Comparison of ENCODE assay signal across 8 cellular contexts in the genomic region with DNA sequence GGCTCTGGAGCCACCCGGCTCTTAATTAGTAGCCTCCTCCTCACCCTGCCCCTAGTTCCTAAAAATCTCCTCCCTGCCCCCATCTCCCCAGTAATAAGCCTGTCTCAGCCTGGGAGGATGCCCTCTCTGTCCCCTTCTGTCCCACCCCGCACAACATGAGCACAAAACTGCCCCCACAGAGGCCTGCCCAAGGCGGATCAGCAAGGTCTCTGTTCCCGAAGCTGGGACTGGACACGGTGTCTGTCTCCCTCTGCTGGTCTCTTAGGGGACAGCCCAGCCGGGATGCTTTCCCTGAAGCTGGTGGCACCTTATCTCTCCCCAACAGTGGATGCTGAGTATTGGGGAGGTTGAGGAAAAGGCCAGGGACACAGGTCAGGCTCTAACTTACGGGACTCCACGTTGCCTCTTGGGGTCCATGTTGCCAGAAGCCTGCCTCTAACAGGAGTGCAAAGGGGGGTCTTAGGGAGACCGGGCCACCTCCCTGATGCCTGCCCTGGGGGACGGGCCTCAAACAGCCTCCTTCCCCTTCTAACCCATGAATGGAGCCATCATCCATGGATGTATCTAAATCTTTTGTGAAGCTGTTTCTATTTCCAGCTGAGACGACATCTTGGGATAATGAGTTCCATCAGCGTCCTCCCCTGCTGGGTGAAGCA. TPM values are rescaled to one million over a fixed set of nuclear protein-coding genes. Genes with fewer than 3 reads are reported as not detected.
A peak's percentile ranks its signal among the peaks of the same experiment; 100 is the strongest.
DNase-seq lines count a peak whose midpoint lies in the region; ATAC-seq and TF ChIP-seq lines count a peak whose summit lies in the region.

No MANE protein-coding gene starts in this region.

- H3K4me1 ChIP-seq in testis = no peaks in the 10 kb centered on the region

- TF ChIP-seq POLR2A in testis (IDR thresholded peaks at IDR 0.05) = no peak

- WGBS in testis, 2 donors = 42 to 52% methylated on average over 11 to 12 of the region's 12 CpGs

- TF ChIP-seq CTCF in GM12801 (IDR thresholded peaks at IDR 0.05; ENCODE audit: extremely low read depth, insufficient read length) (peak; percentile 97), fibroblast of pulmonary artery (IDR thresholded peaks at IDR 0.05; ENCODE audit: low read length, missing control alignments) (no peak), testis (IDR thresholded peaks at IDR 0.05) (peak; percentile 90 to 93 (median 91))

- H3K9me3 Mint-ChIP-seq in IgD-negative memory B cell = no peaks in the 10 kb centered on the region

- intact Hi-C loops in testis (cut with DNase I; ENCODE audit: low total_unique reads) = no loop called here

- H3K27me3 Mint-ChIP-seq in IgD-negative memory B cell = no peaks in the 10 kb centered on the region

- peak overlapping the region in 3 of 4 donors; percentile 12 to 92 (median 82) for H3K4me3 Mint-ChIP-seq in IgD-negative memory B cell

- H3K36me3 ChIP-seq in testis (ENCODE audit: low read depth, missing control alignments) = no peaks in the 10 kb centered on the region

- H3K27ac Mint-ChIP-seq in IgD-negative memory B cell = peak overlapping the region; percentile 19 to 97 (median 54)

- no peak for ATAC-seq in HG03378 (IDR thresholded peaks at IDR 0.05; ENCODE audit: unreplicated experiment)

- no peak overlapping the region for H3K4me3 ChIP-seq in fibroblast of pulmonary artery (replicated peaks; ENCODE audit: low read depth, low read length)
- H3K4me3 ChIP-seq in testis = no peak overlapping the region

- H3K4me1 Mint-ChIP-seq in IgD-negative memory B cell = peaks cover 12 to 18% (median 18%) of the 10 kb centered on the region in 3 donors

- H3K27ac ChIP-seq in testis = no peak overlapping the region

- H3K9me3 ChIP-seq in testis = no peaks in the 10 kb centered on the region

- peaks cover 2% of the 10 kb centered on the region for H3K36me3 Mint-ChIP-seq in IgD-negative memory B cell

- no peaks in the 10 kb centered on the region for H3K27me3 ChIP-seq in testis

- DNase-seq in RPMI7951 (ENCODE audit: low read depth) (peak; percentile 74), fibroblast of pulmonary artery (ENCODE audit: low read depth) (peak; percentile 85), nucleus accumbens (lab: John Stamatoyannopoulos, UW) (peak in 51 of 56 donors; percentile 23 to 86 (median 63)), testis (peak; percentile 86)
- peak; percentile 72 to 75 for DNase-seq in activated T-helper 1 cell treated with anti-CD3 and anti-CD28 coated beads, Interleukin-2, amount 50 U/mL, for 16 hours (ENCODE audit: low read depth in 1 of 2, low spot score in 1 of 2)

RNA-seq across cellular contexts. Expression of a gene that starts 9.2 kb away (rescaled TPM):
- 12.0 TPM for polyA plus RNA-seq in IgD-negative memory B cell
- 8.5 and 13.8 TPM in 2 replicates for total RNA-seq in RPMI7951 (2014; rRNA removed; shearing (Covaris generic))
- 10 to 100 TPM; 35.8 to 46.2 TPM for total RNA-seq in testis
- 25.7 TPM for polyA plus RNA-seq in testis (ENCODE audit: insufficient read depth, low read depth, low replicate concordance)

RNA-seq across cellular contexts. Expression of a gene that starts 9.2 kb away (rescaled TPM):
- polyA plus RNA-seq in IgD-negative memory B cell = 5.1 TPM
- 4.8 and 5.4 TPM in 2 replicates for total RNA-seq in RPMI7951 (2014; rRNA removed; shearing (Covaris generic))
- total RNA-seq in testis = 1 to 10 TPM; 3.7 to 6.8 TPM
- 2.7 TPM for polyA plus RNA-seq in testis (ENCODE audit: insufficient read depth, low read depth, low replicate concordance)

RNA-seq across cellular contexts. Expression of a gene that starts 19.0 kb away (rescaled TPM):
- polyA plus RNA-seq in IgD-negative memory B cell (546 TPM), testis (ENCODE audit: insufficient read depth, low read depth, low replicate concordance) (79.7 TPM)
- total RNA-seq in RPMI7951 (2014; rRNA removed; shearing (Covaris generic)) = 300 and 345 TPM in 2 replicates
- total RNA-seq in testis = 100 to 1,000 TPM; 100 to 129 TPM

RNA-seq across cellular contexts. Expression of a gene that starts 21.3 kb away (rescaled TPM):
- polyA plus RNA-seq in IgD-negative memory B cell (341 TPM), testis (ENCODE audit: insufficient read depth, low read depth, low replicate concordance) (3.3 TPM)
- total RNA-seq in RPMI7951 (2014; rRNA removed; shearing (Covaris generic)) = not detected in 2 replicates
- 1 to 10 TPM; 1.8 to 3.8 TPM for total RNA-seq in testis

RNA-seq across cellular contexts. Expression of a gene that starts 29.3 kb away (rescaled TPM):
- polyA plus RNA-seq in IgD-negative memory B cell (384 TPM), testis (ENCODE audit: insufficient read depth, low read depth, low replicate concordance) (54.6 TPM)
- 68.0 and 85.3 TPM in 2 replicates for total RNA-seq in RPMI7951 (2014; rRNA removed; shearing (Covaris generic))
- 10 to 100 TPM; 53.8 to 59.1 TPM for total RNA-seq in testis
